Comparison of ENCODE assay signal across 5 cellular contexts in genomic region chr12:70845268-70845667, GRCh38.
"Had no signal": no experiment of that assay in that cellular context is flagged by ENCODE, and none has a peak within 500 bp of the region (broad histone marks: within the 10 kb centered on the region; RNA-seq: fewer than 3 reads in every experiment).

No MANE protein-coding gene starts in this region.

- H3K4me3 ChIP-seq: K562 had no signal

- ATAC-seq: HepG2, K562 had no signal

- DNase-seq: IMR-90, KBM-7, KG1 had no signal
